Comparison of ENCODE assay signal across 8 cellular contexts in genomic region chr2:152175012-152175367, GRCh38. TPM values are rescaled to one million over a fixed set of nuclear protein-coding genes. Genes with fewer than 3 reads are reported as not detected.
DNase-seq lines count a peak whose midpoint lies in the region; ATAC-seq and TF ChIP-seq lines count a peak whose summit lies in the region.

No MANE protein-coding gene starts in this region.

- peak; percentile 20 for ATAC-seq in GM21367 (IDR thresholded peaks at IDR 0.05; ENCODE audit: unreplicated experiment)
- peak; percentile 26 for ATAC-seq in HG03571 (IDR thresholded peaks at IDR 0.05; ENCODE audit: unreplicated experiment)
- peak; percentile 5 to 23 for ATAC-seq in lower lobe of right lung

- H3K9me3 ChIP-seq in CD8-positive, alpha-beta memory T cell (ENCODE audit: low read length) = no peaks in the 10 kb centered on the region
- no peaks in the 10 kb centered on the region for H3K9me3 ChIP-seq in lower lobe of right lung

- peaks cover 0 to 20% (median 0%) of the 10 kb centered on the region in 3 donors for H3K36me3 Mint-ChIP-seq in CD8-positive, alpha-beta memory T cell

- TF ChIP-seq CTCF in astrocyte of the cerebellum (IDR thresholded peaks at IDR 0.05; ENCODE audit: low read depth, low read length, missing control alignments) = no peak
- TF ChIP-seq CTCF in lower lobe of right lung (IDR thresholded peaks at IDR 0.05) = no peak

- H3K4me3 ChIP-seq in CD8-positive, alpha-beta memory T cell (ENCODE audit: low read length) = peak overlapping the region; percentile 82
- H3K4me3 ChIP-seq in astrocyte of the cerebellum (ENCODE audit: low read depth, low read length) (peak overlapping the region; percentile 95), lower lobe of right lung (peak overlapping the region; percentile 86), urinary bladder (ENCODE audit: low read depth, low read length) (peak overlapping the region; percentile 68)

- peak overlapping the region; percentile 98 to 100 (median 99) for H3K27ac Mint-ChIP-seq in CD8-positive, alpha-beta memory T cell

- DNase-seq in CD8-positive, alpha-beta memory T cell = no peak
- no peak for DNase-seq in astrocyte of the cerebellum (ENCODE audit: low read depth)
- DNase-seq in lower lobe of right lung = no peak
- DNase-seq in kidney tubule cell (ENCODE audit: low spot score) = no peak
- DNase-seq in NCI-H1092 treated with DMSO at 0.1 percent for 48 hours (lab: John Stamatoyannopoulos, UW) = no peak

- POLR2A ChIA-PET in CD8-positive, alpha-beta memory T cell (lab: Charles Lee) = interaction anchor here (1.3 to 1.5 kb wide), 2 partner anchors 460 to 541 kb away, joined by 3 to 5 read pairs; no protein-coding TSS in a partner anchor

- CTCF ChIA-PET in CD8-positive, alpha-beta memory T cell (lab: Charles Lee) = interaction anchor here (1.1 to 3.2 kb wide), 7 partner anchors 10 to 540 kb away, joined by 3 to 46 read pairs (median 5); no protein-coding TSS in a partner anchor

- peak overlapping the region; percentile 95 to 100 (median 97) for H3K4me3 Mint-ChIP-seq in CD8-positive, alpha-beta memory T cell

- intact Hi-C loops in lower lobe of right lung (cut with DNase I) = no loop called here

- H3K9me3 Mint-ChIP-seq in CD8-positive, alpha-beta memory T cell = no peaks in the 10 kb centered on the region

- no peaks in the 10 kb centered on the region for H3K36me3 ChIP-seq in CD8-positive, alpha-beta memory T cell (ENCODE audit: insufficient read depth, low read length)
- H3K36me3 ChIP-seq in lower lobe of right lung (no peaks in the 10 kb centered on the region), urinary bladder (ENCODE audit: insufficient read depth) (no peaks in the 10 kb centered on the region)

- peaks cover 35 to 48% (median 45%) of the 10 kb centered on the region in 3 donors for H3K4me1 Mint-ChIP-seq in CD8-positive, alpha-beta memory T cell

- H3K4me1 ChIP-seq in CD8-positive, alpha-beta memory T cell (ENCODE audit: insufficient read depth, low read length) = peaks cover 29% of the 10 kb centered on the region
- H3K4me1 ChIP-seq in lower lobe of right lung = peaks cover 45% of the 10 kb centered on the region
- H3K4me1 ChIP-seq in urinary bladder (ENCODE audit: insufficient read depth) = no peaks in the 10 kb centered on the region

- in situ Hi-C loops in astrocyte of the cerebellum (cut with HindIII; ENCODE audit: low sequenced_read_pairs) = loop anchor here (25.0 kb wide), 1 partner anchor 437 kb away; no protein-coding TSS in a partner anchor

- 1% methylated on average over 10 of the region's 10 CpGs for WGBS in urinary bladder

- no peaks in the 10 kb centered on the region for H3K27me3 ChIP-seq in CD8-positive, alpha-beta memory T cell (ENCODE audit: insufficient read depth, low read length, poor library complexity, severe bottlenecking)
- no peaks in the 10 kb centered on the region for H3K27me3 ChIP-seq in lower lobe of right lung (ENCODE audit: low read depth)

- no peaks in the 10 kb centered on the region for H3K27me3 Mint-ChIP-seq in CD8-positive, alpha-beta memory T cell

- peak overlapping the region; percentile 97 for H3K27ac ChIP-seq in CD8-positive, alpha-beta memory T cell (ENCODE audit: low read depth, low read length)
- H3K27ac ChIP-seq in lower lobe of right lung (peak overlapping the region; percentile 98), urinary bladder (ENCODE audit: low read depth) (peak overlapping the region; percentile 98)

RNA-seq across cellular contexts. Expression of gene STAM2, which starts 0.6 kb away (rescaled TPM):
- 10 to 100 TPM; 19.6 to 19.8 TPM for total RNA-seq in CD8-positive, alpha-beta memory T cell
- 3.7 TPM for polyA plus RNA-seq in CD8-positive, alpha-beta memory T cell
- total RNA-seq in lower lobe of right lung = 39.8 TPM
- 91.6 TPM for total RNA-seq in urinary bladder
- 13.6 TPM for polyA plus RNA-seq in urinary bladder
